Comparison of ENCODE assay signal across 1 cellular context in genomic region chr6:87794922-87795885, GRCh38.
TF ChIP-seq lines count a peak whose summit lies in the region.

No MANE protein-coding gene starts in this region.

TF ChIP-seq in H1, 55 proteins besides CTCF, POLR2A, EP300 and RAD21:
- TF ChIP-seq CBX8 (IDR thresholded peaks at IDR 0.05; ENCODE audit: borderline replicate concordance, low read depth, low read length) (no peak), JUND (IDR thresholded peaks at IDR 0.05; ENCODE audit: low read length) (peak; percentile 84)
